In genomic region chr17:81033535-81034167, GRCh38 we compare ENCODE assay signal across 1 cellular context.
A peak's percentile ranks its signal among the peaks of the same experiment; 100 is the strongest.
TF ChIP-seq lines count a peak whose summit lies in the region.

No MANE protein-coding gene starts in this region.

TF ChIP-seq in K562, 482 proteins besides CTCF, POLR2A, EP300 and RAD21 (continued from another document):
- TF ChIP-seq MEF2A (IDR thresholded peaks at IDR 0.05; ENCODE audit: control insufficient read depth, low read depth, low read length): no peak
- TF ChIP-seq ZNF780A (CRISPR knock-in tag; IDR thresholded peaks at IDR 0.05): no peak
- TF ChIP-seq DMBX1 (CRISPR knock-in tag; IDR thresholded peaks at IDR 0.05; ENCODE audit: borderline replicate concordance): no peak
- no peak for TF ChIP-seq SAFB (IDR thresholded peaks at IDR 0.05; ENCODE audit: borderline replicate concordance, low read depth, low read length)
- TF ChIP-seq, protein P1, sequence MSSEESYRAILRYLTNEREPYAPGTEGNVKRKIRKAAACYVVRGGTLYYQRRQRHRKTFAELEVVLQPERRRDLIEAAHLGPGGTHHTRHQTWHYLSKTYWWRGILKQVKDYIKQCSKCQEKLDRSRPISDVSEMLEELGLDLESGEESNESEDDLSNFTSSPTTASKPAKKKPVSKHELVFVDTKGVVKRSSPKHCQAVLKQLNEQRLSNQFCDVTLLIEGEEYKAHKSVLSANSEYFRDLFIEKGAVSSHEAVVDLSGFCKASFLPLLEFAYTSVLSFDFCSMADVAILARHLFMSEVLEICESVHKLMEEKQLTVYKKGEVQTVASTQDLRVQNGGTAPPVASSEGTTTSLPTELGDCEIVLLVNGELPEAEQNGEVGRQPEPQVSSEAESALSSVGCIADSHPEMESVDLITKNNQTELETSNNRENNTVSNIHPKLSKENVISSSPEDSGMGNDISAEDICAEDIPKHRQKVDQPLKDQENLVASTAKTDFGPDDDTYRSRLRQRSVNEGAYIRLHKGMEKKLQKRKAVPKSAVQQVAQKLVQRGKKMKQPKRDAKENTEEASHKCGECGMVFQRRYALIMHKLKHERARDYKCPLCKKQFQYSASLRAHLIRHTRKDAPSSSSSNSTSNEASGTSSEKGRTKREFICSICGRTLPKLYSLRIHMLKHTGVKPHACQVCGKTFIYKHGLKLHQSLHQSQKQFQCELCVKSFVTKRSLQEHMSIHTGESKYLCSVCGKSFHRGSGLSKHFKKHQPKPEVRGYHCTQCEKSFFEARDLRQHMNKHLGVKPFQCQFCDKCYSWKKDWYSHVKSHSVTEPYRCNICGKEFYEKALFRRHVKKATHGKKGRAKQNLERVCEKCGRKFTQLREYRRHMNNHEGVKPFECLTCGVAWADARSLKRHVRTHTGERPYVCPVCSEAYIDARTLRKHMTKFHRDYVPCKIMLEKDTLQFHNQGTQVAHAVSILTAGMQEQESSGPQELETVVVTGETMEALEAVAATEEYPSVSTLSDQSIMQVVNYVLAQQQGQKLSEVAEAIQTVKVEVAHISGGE (CRISPR knock-in tag; IDR thresholded peaks at IDR 0.05): no peak
- peak; percentile 77; the same call in 1 of the 2 replicates for TF ChIP-seq ZNF24 (IDR thresholded peaks at IDR 0.05)
- TF ChIP-seq, protein P2, sequence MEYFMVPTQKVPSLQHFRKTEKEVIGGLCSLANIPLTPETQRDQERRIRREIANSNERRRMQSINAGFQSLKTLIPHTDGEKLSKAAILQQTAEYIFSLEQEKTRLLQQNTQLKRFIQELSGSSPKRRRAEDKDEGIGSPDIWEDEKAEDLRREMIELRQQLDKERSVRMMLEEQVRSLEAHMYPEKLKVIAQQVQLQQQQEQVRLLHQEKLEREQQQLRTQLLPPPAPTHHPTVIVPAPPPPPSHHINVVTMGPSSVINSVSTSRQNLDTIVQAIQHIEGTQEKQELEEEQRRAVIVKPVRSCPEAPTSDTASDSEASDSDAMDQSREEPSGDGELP (CRISPR knock-in tag; IDR thresholded peaks at IDR 0.05; ENCODE audit: borderline replicate concordance): peak; percentile 43; the same call in 1 of the 2 replicates
- TF ChIP-seq SREBF2 (CRISPR knock-in tag; IDR thresholded peaks at IDR 0.05): no peak
- no peak for TF ChIP-seq ETS1 (conservative IDR thresholded peaks at IDR 0.05; ENCODE audit: control insufficient read depth, low read depth, low read length)
- 0 out of 2 replicates have a peak, but pooled peaks have one; percentile 3 for TF ChIP-seq ZBTB7A (IDR thresholded peaks at IDR 0.05; ENCODE audit: borderline replicate concordance, control insufficient read depth, low read depth, low read length)
- TF ChIP-seq ZNF184 (CRISPR knock-in tag; IDR thresholded peaks at IDR 0.05): no peak
